In genomic region chr10:28585076-28585475, GRCh38 we compare ENCODE assay signal across 9 cellular contexts.
"Had no signal": no experiment of that assay in that cellular context is flagged by ENCODE, and none has a peak within 500 bp of the region (broad histone marks: within the 10 kb centered on the region; RNA-seq: fewer than 3 reads in every experiment).

No MANE protein-coding gene starts in this region.

- H3K4me3 ChIP-seq: adrenal gland, esophagus muscularis mucosa, pancreas had no signal

- H3K27ac Mint-ChIP-seq: activated CD4-positive, alpha-beta T cell treated with anti-CD3 and anti-CD28 coated beads, Interleukin-2, amount 10 ng/mL, durations not matched to agents 7 days and 5 days; activated T-helper 1 cell treated with anti-CD3 and anti-CD28 coated beads, Interleukin-12 subunit alpha, Interleukin-12 subunit beta, Interleukin-2, Interleukin-4 antibody, amounts not matched to agents 30 ng/mL and 10 ng/mL and 1 ng/mL, durations not matched to agents 14 hours and 24 hours and 36 hours; stimulated activated memory B cell treated with anti-CD40 and anti-IgM and Interleukin-4, amounts not matched to agents 10 μg/mL and 1 μg/mL and 100 μg/mL, for 72 hours had no signal

- H3K4me3 Mint-ChIP-seq: activated CD4-positive, alpha-beta T cell treated with anti-CD3 and anti-CD28 coated beads, Interleukin-2, amount 10 ng/mL, durations not matched to agents 7 days and 5 days; activated T-helper 1 cell treated with anti-CD3 and anti-CD28 coated beads, Interleukin-12 subunit alpha, Interleukin-12 subunit beta, Interleukin-2, Interleukin-4 antibody, amounts not matched to agents 30 ng/mL and 10 ng/mL and 1 ng/mL, durations not matched to agents 14 hours and 24 hours and 36 hours; stimulated activated memory B cell treated with anti-CD40 and anti-IgM and Interleukin-4, amounts not matched to agents 10 μg/mL and 1 μg/mL and 100 μg/mL, for 72 hours had no signal

- ATAC-seq: pancreas; stimulated activated memory B cell treated with anti-CD40 and anti-IgM and Interleukin-4, amounts not matched to agents 10 μg/mL and 1 μg/mL and 100 μg/mL, for 72 hours had no signal

- H3K9me3 Mint-ChIP-seq: activated CD4-positive, alpha-beta T cell treated with anti-CD3 and anti-CD28 coated beads, Interleukin-2, amount 10 ng/mL, durations not matched to agents 7 days and 5 days; activated T-helper 1 cell treated with anti-CD3 and anti-CD28 coated beads, Interleukin-12 subunit alpha, Interleukin-12 subunit beta, Interleukin-2, Interleukin-4 antibody, amounts not matched to agents 30 ng/mL and 10 ng/mL and 1 ng/mL, durations not matched to agents 14 hours and 24 hours and 36 hours; stimulated activated memory B cell treated with anti-CD40 and anti-IgM and Interleukin-4, amounts not matched to agents 10 μg/mL and 1 μg/mL and 100 μg/mL, for 72 hours had no signal

- H3K27me3 Mint-ChIP-seq: activated CD4-positive, alpha-beta T cell treated with anti-CD3 and anti-CD28 coated beads, Interleukin-2, amount 10 ng/mL, durations not matched to agents 7 days and 5 days; stimulated activated memory B cell treated with anti-CD40 and anti-IgM and Interleukin-4, amounts not matched to agents 10 μg/mL and 1 μg/mL and 100 μg/mL, for 72 hours had no signal

- DNase-seq: activated CD4-positive, alpha-beta T cell treated with anti-CD3 and anti-CD28 coated beads, Interleukin-2, amount 10 ng/mL, durations not matched to agents 7 days and 5 days; activated naive CD4-positive, alpha-beta T cell treated with Interleukin-2 at 50 U/mL for 16 hours; adrenal gland; caudate nucleus; mesendoderm; pancreas had no signal

- H3K9me3 ChIP-seq: adrenal gland, esophagus muscularis mucosa, pancreas had no signal

- H3K27me3 ChIP-seq: adrenal gland, esophagus muscularis mucosa, pancreas had no signal

- H3K27ac ChIP-seq: adrenal gland, esophagus muscularis mucosa, pancreas had no signal
